11 cellular contexts compared by ENCODE assay signal in genomic region chr5:151923865-151924264, GRCh38. TPM values are rescaled to one million over a fixed set of nuclear protein-coding genes. Genes with fewer than 3 reads are reported as not detected.
DNase-seq lines count a peak whose midpoint lies in the region; ATAC-seq and TF ChIP-seq lines count a peak whose summit lies in the region.
"Had no signal": no experiment of that assay in that cellular context is flagged by ENCODE, and none has a peak within 500 bp of the region (broad histone marks: within the 10 kb centered on the region; RNA-seq: fewer than 3 reads in every experiment).

No MANE protein-coding gene starts in this region.

- H3K4me3 ChIP-seq in fibroblast of mammary gland (ENCODE audit: control insufficient read depth, low read depth, low read length), result no peak overlapping the region
- H3K4me3 ChIP-seq: BLaER1 treated with 17β-estradiol and CSF1 and Interleukin-3, amounts not matched to agents 10 nM and 100 nM had no signal

- CTCF ChIA-PET in activated CD4-positive, alpha-beta T cell treated with anti-CD3 and anti-CD28 coated beads for 36 hours (lab: Charles Lee), result interaction anchor here (0.6 to 0.7 kb wide), 2 partner anchors 262 to 545 kb away, joined by 3 read pairs; no protein-coding TSS in a partner anchor
- CTCF ChIA-PET in activated CD4-positive, alpha-beta T cell treated with anti-CD3 and anti-CD28 coated beads, Interleukin-2, amount 10 ng/mL, durations not matched to agents 7 days and 5 days (lab: Charles Lee), result no interaction called here

- no peak for ATAC-seq in activated CD4-positive, alpha-beta T cell treated with anti-CD3 and anti-CD28 coated beads for 36 hours
- ATAC-seq in HG02623 (IDR thresholded peaks at IDR 0.05; ENCODE audit: unreplicated experiment) (no peak), GM21423 (IDR thresholded peaks at IDR 0.05; ENCODE audit: unreplicated experiment) (no peak), GM19023 (IDR thresholded peaks at IDR 0.05; ENCODE audit: unreplicated experiment) (no peak)

- peak; percentile 28 for TF ChIP-seq CTCF in fibroblast of mammary gland (conservative IDR thresholded peaks at IDR 0.05; ENCODE audit: control insufficient read depth, insufficient read depth, low read depth, low read length)

- H3K27ac Mint-ChIP-seq in activated CD4-positive, alpha-beta T cell treated with anti-CD3 and anti-CD28 coated beads for 36 hours, result no peak overlapping the region
- H3K27ac Mint-ChIP-seq in activated CD4-positive, alpha-beta T cell treated with anti-CD3 and anti-CD28 coated beads, Interleukin-2, amount 10 ng/mL, durations not matched to agents 7 days and 5 days, result no peak overlapping the region

- DNase-seq in activated CD4-positive, alpha-beta T cell treated with anti-CD3 and anti-CD28 coated beads for 36 hours, result peak; percentile 7
- DNase-seq in activated CD4-positive, alpha-beta T cell treated with anti-CD3 and anti-CD28 coated beads, Interleukin-2, amount 10 ng/mL, durations not matched to agents 7 days and 5 days, result no peak
- peak; percentile 22 for DNase-seq in OCI-M1 (lab: John Stamatoyannopoulos, UW)
- DNase-seq in fibroblast of mammary gland (ENCODE audit: low read depth), result no peak
- DNase-seq in superior temporal gyrus (ENCODE audit: extremely low spot score), result peak; percentile 43

- intact Hi-C loops in activated CD4-positive, alpha-beta T cell treated with anti-CD3 and anti-CD28 coated beads for 36 hours (cut with DNase I, micrococcal nuclease), result no loop called here

- H3K4me3 Mint-ChIP-seq in activated CD4-positive, alpha-beta T cell treated with anti-CD3 and anti-CD28 coated beads for 36 hours, result no peak overlapping the region
- no peak overlapping the region for H3K4me3 Mint-ChIP-seq in activated CD4-positive, alpha-beta T cell treated with anti-CD3 and anti-CD28 coated beads, Interleukin-2, amount 10 ng/mL, durations not matched to agents 7 days and 5 days

- peaks cover 32% of the 10 kb centered on the region for H3K27me3 Mint-ChIP-seq in activated CD4-positive, alpha-beta T cell treated with anti-CD3 and anti-CD28 coated beads for 36 hours
- peaks cover 28% of the 10 kb centered on the region for H3K27me3 Mint-ChIP-seq in activated CD4-positive, alpha-beta T cell treated with anti-CD3 and anti-CD28 coated beads, Interleukin-2, amount 10 ng/mL, durations not matched to agents 7 days and 5 days

- no peaks in the 10 kb centered on the region for H3K4me1 Mint-ChIP-seq in activated CD4-positive, alpha-beta T cell treated with anti-CD3 and anti-CD28 coated beads for 36 hours
- H3K4me1 Mint-ChIP-seq in activated CD4-positive, alpha-beta T cell treated with anti-CD3 and anti-CD28 coated beads, Interleukin-2, amount 10 ng/mL, durations not matched to agents 7 days and 5 days, result no peaks in the 10 kb centered on the region

- POLR2A ChIA-PET in activated CD4-positive, alpha-beta T cell treated with anti-CD3 and anti-CD28 coated beads for 36 hours (lab: Charles Lee), result no interaction called here
- POLR2A ChIA-PET in activated CD4-positive, alpha-beta T cell treated with anti-CD3 and anti-CD28 coated beads, Interleukin-2, amount 10 ng/mL, durations not matched to agents 7 days and 5 days (lab: Charles Lee), result no interaction called here

- no peaks in the 10 kb centered on the region for H3K36me3 Mint-ChIP-seq in activated CD4-positive, alpha-beta T cell treated with anti-CD3 and anti-CD28 coated beads for 36 hours (ENCODE audit: low read depth)
- H3K36me3 Mint-ChIP-seq in activated CD4-positive, alpha-beta T cell treated with anti-CD3 and anti-CD28 coated beads, Interleukin-2, amount 10 ng/mL, durations not matched to agents 7 days and 5 days (ENCODE audit: low read depth), result no peaks in the 10 kb centered on the region

- peaks cover 4% of the 10 kb centered on the region for H3K9me3 Mint-ChIP-seq in activated CD4-positive, alpha-beta T cell treated with anti-CD3 and anti-CD28 coated beads for 36 hours (ENCODE audit: low read depth)
- peaks cover 2% of the 10 kb centered on the region for H3K9me3 Mint-ChIP-seq in activated CD4-positive, alpha-beta T cell treated with anti-CD3 and anti-CD28 coated beads, Interleukin-2, amount 10 ng/mL, durations not matched to agents 7 days and 5 days

RNA-seq across cellular contexts. Expression of gene GLRA1, which starts 0.8 kb away (rescaled TPM):
- total RNA-seq in activated CD4-positive, alpha-beta T cell treated with anti-CD3 and anti-CD28 coated beads for 36 hours, result not detected
- not detected for total RNA-seq in activated CD4-positive, alpha-beta T cell treated with anti-CD3 and anti-CD28 coated beads, Interleukin-2, amount 10 ng/mL, durations not matched to agents 7 days and 5 days
- total RNA-seq: dermis microvascular lymphatic vessel endothelial cell, mononuclear cell had no signal

Comparison
In these comparisons a context has a peak if more than half of its experiments do, and no peak if none do; other contexts are left out.
1. DNase-seq: peak in activated CD4-positive, alpha-beta T cell treated with anti-CD3 and anti-CD28 coated beads for 36 hours (single experiment), OCI-M1 (single experiment) and superior temporal gyrus (single experiment); none in activated CD4-positive, alpha-beta T cell treated with anti-CD3 and anti-CD28 coated beads, Interleukin-2, amount 10 ng/mL, durations not matched to agents 7 days and 5 days (single experiment) and fibroblast of mammary gland (single experiment).